30 cellular contexts compared by ENCODE assay signal in genomic region chr5:6752236-6752635, GRCh38.
"Had no signal": no experiment of that assay in that cellular context is flagged by ENCODE, and none has a peak within 500 bp of the region (broad histone marks: within the 10 kb centered on the region; RNA-seq: fewer than 3 reads in every experiment).

No MANE protein-coding gene starts in this region.

- H3K4me3 ChIP-seq: heart left ventricle, left ventricle myocardium inferior, lung, mucosa of descending colon, right atrium auricular region, right lobe of liver, skin epidermis, stomach, thoracic aorta, tibial artery, uterus had no signal

- H3K9me3 Mint-ChIP-seq: immature natural killer cell; naive thymus-derived CD4-positive, alpha-beta T cell; natural killer cell treated with Interleukin-12 subunit alpha and Interleukin-12 subunit beta and Interleukin-15 and Interleukin-18, amount 100 ng/mL, for 72 hours; neural crest cell; stimulated activated memory B cell treated with anti-CD40 and anti-IgM and Interleukin-4, amounts not matched to agents 10 μg/mL and 1 μg/mL and 100 μg/mL, for 72 hours had no signal

- H3K4me1 ChIP-seq: parathyroid adenoma, right atrium auricular region, stomach, tibial artery, uterus had no signal

- H3K27ac Mint-ChIP-seq: immature natural killer cell; naive thymus-derived CD4-positive, alpha-beta T cell; natural killer cell treated with Interleukin-12 subunit alpha and Interleukin-12 subunit beta and Interleukin-15 and Interleukin-18, amount 100 ng/mL, for 72 hours; progenitor cell of endocrine pancreas; stimulated activated memory B cell treated with anti-CD40 and anti-IgM and Interleukin-4, amounts not matched to agents 10 μg/mL and 1 μg/mL and 100 μg/mL, for 72 hours had no signal

- H3K4me1 Mint-ChIP-seq: neural crest cell had no signal

- H3K27me3 ChIP-seq: heart left ventricle, right atrium auricular region, right lobe of liver, stomach, tibial artery, uterus had no signal

- H3K27ac ChIP-seq: heart left ventricle, left ventricle myocardium inferior, parathyroid adenoma, right atrium auricular region, right lobe of liver, skin epidermis, stomach, thoracic aorta, tibial artery, uterus had no signal

- DNase-seq: hypothalamus; immature natural killer cell; kidney; left colon; left ventricle myocardium inferior; mesendoderm; midbrain; mucosa of descending colon; naive thymus-derived CD4-positive, alpha-beta T cell; nucleus accumbens; right lobe of liver; stimulated activated CD4-positive, alpha-beta T cell treated with anti-CD3 and anti-CD28 coated beads, Interleukin-1b, Interleukin-23, amount 100 ng/mL, for 48 hours; stimulated activated CD4-positive, alpha-beta T cell treated with anti-CD3 and anti-CD28 coated beads, Interleukin-2, amount 100 ng/mL, for 48 hours; stimulated activated CD4-positive, alpha-beta T cell treated with anti-CD3 and anti-CD28 coated beads, Interleukin-4, amount 100 ng/mL, for 4 hours; stimulated activated CD8-positive, alpha-beta memory T cell treated with anti-CD3 and anti-CD28 coated beads, Interleukin-4, amount 100 ng/mL, for 48 hours; stimulated activated naive CD8-positive, alpha-beta T cell treated with anti-CD3 and anti-CD28 coated beads, Interleukin-15, Interleukin-2, amounts not matched to agents 100 U/mL and 50 U/mL, for 24 hours; stomach; tibial artery; trophoblast cell; uterus had no signal

- H3K36me3 ChIP-seq: uterus had no signal

- H3K9me3 ChIP-seq: heart left ventricle, left ventricle myocardium inferior, mucosa of descending colon, right atrium auricular region, right lobe of liver, stomach, thoracic aorta, tibial artery, uterus had no signal

- H3K4me3 Mint-ChIP-seq: immature natural killer cell; naive thymus-derived CD4-positive, alpha-beta T cell; natural killer cell treated with Interleukin-12 subunit alpha and Interleukin-12 subunit beta and Interleukin-15 and Interleukin-18, amount 100 ng/mL, for 72 hours; neural crest cell; stimulated activated memory B cell treated with anti-CD40 and anti-IgM and Interleukin-4, amounts not matched to agents 10 μg/mL and 1 μg/mL and 100 μg/mL, for 72 hours had no signal

- ATAC-seq: heart left ventricle; left colon; mucosa of descending colon; naive thymus-derived CD4-positive, alpha-beta T cell; natural killer cell treated with Interleukin-12 subunit alpha and Interleukin-12 subunit beta and Interleukin-15 and Interleukin-18, amount 100 ng/mL, for 72 hours; right lobe of liver; stimulated activated memory B cell treated with anti-CD40 and anti-IgM and Interleukin-4, amounts not matched to agents 10 μg/mL and 1 μg/mL and 100 μg/mL, for 72 hours; stimulated activated naive CD8-positive, alpha-beta T cell treated with anti-CD3 and anti-CD28 coated beads, Interleukin-15, Interleukin-2, amounts not matched to agents 100 U/mL and 50 U/mL, for 24 hours had no signal

- H3K27me3 Mint-ChIP-seq: naive thymus-derived CD4-positive, alpha-beta T cell; natural killer cell treated with Interleukin-12 subunit alpha and Interleukin-12 subunit beta and Interleukin-15 and Interleukin-18, amount 100 ng/mL, for 72 hours; progenitor cell of endocrine pancreas; stimulated activated memory B cell treated with anti-CD40 and anti-IgM and Interleukin-4, amounts not matched to agents 10 μg/mL and 1 μg/mL and 100 μg/mL, for 72 hours had no signal
